Comparison of ENCODE assay signal across 8 cellular contexts in genomic region chr3:41881233-41881821, GRCh38.
DNase-seq lines count a peak whose midpoint lies in the region; ATAC-seq and TF ChIP-seq lines count a peak whose summit lies in the region.

No MANE protein-coding gene starts in this region.

- CTCF ChIA-PET in CD8-positive, alpha-beta T cell (lab: Charles Lee): interaction anchor here (0.5 to 9.1 kb wide), 17 partner anchors 10 to 1691 kb away, joined by 3 to 159 read pairs (median 4); no protein-coding TSS in a partner anchor

- no peak overlapping the region for H3K27ac Mint-ChIP-seq in CD8-positive, alpha-beta T cell

- ATAC-seq in CD8-positive, alpha-beta T cell: no peak
- ATAC-seq in HG03135 (IDR thresholded peaks at IDR 0.05; ENCODE audit: unreplicated experiment) (no peak), GM19395 (IDR thresholded peaks at IDR 0.05; ENCODE audit: unreplicated experiment) (no peak)

- peaks cover 5% of the 10 kb centered on the region for H3K36me3 Mint-ChIP-seq in CD8-positive, alpha-beta T cell

- H3K9me3 ChIP-seq in CD8-positive, alpha-beta T cell (ENCODE audit: low read length): no peaks in the 10 kb centered on the region
- H3K9me3 ChIP-seq in fibroblast of lung (ENCODE audit: control insufficient read depth, insufficient read depth, low read depth, low read length) (no peaks in the 10 kb centered on the region), prostate gland (no peaks in the 10 kb centered on the region)

- H4K20me1 ChIP-seq in fibroblast of lung (ENCODE audit: control insufficient read depth, extremely low read depth, insufficient read depth, low read length): no peaks in the 10 kb centered on the region

- WGBS in prostate gland: 59% methylated on average over 3 of the region's 3 CpGs

- H3K4me3 ChIP-seq in CD8-positive, alpha-beta T cell (ENCODE audit: low read depth, low read length): no peak overlapping the region
- H3K4me3 ChIP-seq in fibroblast of lung (replicated peaks in 1 of 4; ENCODE audit: control extremely low read depth in 1 of 4, insufficient read depth in 1 of 4, low read depth in 3 of 4, low read length in 4 of 4): no peak overlapping the region
- no peak overlapping the region for H3K4me3 ChIP-seq in prostate gland
- H3K4me3 ChIP-seq in H7 (ENCODE audit: insufficient read depth, low read depth, low read length): no peak overlapping the region

- no peak overlapping the region for H2AFZ ChIP-seq in fibroblast of lung (ENCODE audit: low read length)

- no peak overlapping the region for H3K27ac ChIP-seq in CD8-positive, alpha-beta T cell (ENCODE audit: low read depth, low read length)
- no peak overlapping the region for H3K27ac ChIP-seq in fibroblast of lung (ENCODE audit: insufficient read depth, low read length)
- no peak overlapping the region for H3K27ac ChIP-seq in prostate gland

- peak in 1 of 7 experiments; percentile 13 for DNase-seq in CD8-positive, alpha-beta T cell
- DNase-seq in HCEC 1CT (peak; percentile 43), RPMI7951 (ENCODE audit: low read depth) (peak; percentile 49), fibroblast of lung (ENCODE audit: low read depth in 2 of 2) (peak; percentile 30 to 68), prostate gland (ENCODE audit: low spot score) (peak; percentile 30), H7 (no peak)

- H3K4me3 Mint-ChIP-seq in CD8-positive, alpha-beta T cell: no peak overlapping the region

- intact Hi-C loops in CD8-positive, alpha-beta T cell (cut with DNase I, micrococcal nuclease): loop anchor here (1.0 to 5.0 kb wide), 5 partner anchors 1297 to 1689 kb away; no protein-coding TSS in a partner anchor
- intact Hi-C loops in prostate gland (cut with DNase I): loop anchor here (2.0 to 10.0 kb wide), 3 partner anchors 1027 to 1554 kb away; no protein-coding TSS in a partner anchor

- H3K79me2 ChIP-seq in fibroblast of lung (ENCODE audit: control insufficient read depth, insufficient read depth, low read length): no peaks in the 10 kb centered on the region

- H3K4me1 ChIP-seq in CD8-positive, alpha-beta T cell (ENCODE audit: insufficient read depth, low read length): no peaks in the 10 kb centered on the region
- H3K4me1 ChIP-seq in fibroblast of lung (ENCODE audit: control insufficient read depth, extremely low read depth, insufficient read depth, low read length) (no peaks in the 10 kb centered on the region), prostate gland (replicated peaks) (no peaks in the 10 kb centered on the region)

- TF ChIP-seq CTCF in CD8-positive, alpha-beta T cell (IDR thresholded peaks at IDR 0.05): peak; percentile 82
- TF ChIP-seq CTCF in fibroblast of lung (conservative IDR thresholded peaks at IDR 0.05 in 1 of 2, IDR thresholded peaks at IDR 0.05 in 1 of 2; ENCODE audit: low read depth in 1 of 2, low read length in 2 of 2) (peak; percentile 52 to 55), prostate gland (IDR thresholded peaks at IDR 0.05) (peak; percentile 35 to 81 (median 67))

- no peak overlapping the region for H3K9ac ChIP-seq in fibroblast of lung (ENCODE audit: insufficient read depth, low read length)

- H3K27me3 Mint-ChIP-seq in CD8-positive, alpha-beta T cell (ENCODE audit: low read depth): no peaks in the 10 kb centered on the region

- TF ChIP-seq POLR2A in prostate gland (IDR thresholded peaks at IDR 0.05): no peak

- H3K27me3 ChIP-seq in CD8-positive, alpha-beta T cell (ENCODE audit: insufficient read depth, low read length): no peaks in the 10 kb centered on the region
- H3K27me3 ChIP-seq in fibroblast of lung (ENCODE audit: control insufficient read depth, insufficient read depth, low read length) (no peaks in the 10 kb centered on the region), prostate gland (replicated peaks; ENCODE audit: insufficient read depth) (no peaks in the 10 kb centered on the region), H7 (ENCODE audit: control insufficient read depth, insufficient read depth, low read length) (no peaks in the 10 kb centered on the region)

- no peaks in the 10 kb centered on the region for H3K36me3 ChIP-seq in CD8-positive, alpha-beta T cell (ENCODE audit: insufficient read depth, low read length)
- no peaks in the 10 kb centered on the region for H3K36me3 ChIP-seq in fibroblast of lung (ENCODE audit: control insufficient read depth, insufficient read depth, low read length)
- H3K36me3 ChIP-seq in prostate gland: no peaks in the 10 kb centered on the region
- no peaks in the 10 kb centered on the region; the same call in 1 of the 2 replicates for H3K36me3 ChIP-seq in H7 (replicated peaks; ENCODE audit: control insufficient read depth, insufficient read depth, low read length)

- H3K9me3 Mint-ChIP-seq in CD8-positive, alpha-beta T cell: no peaks in the 10 kb centered on the region

- H3K4me1 Mint-ChIP-seq in CD8-positive, alpha-beta T cell (ENCODE audit: low read depth): no peaks in the 10 kb centered on the region

- no peak overlapping the region for H3K4me2 ChIP-seq in fibroblast of lung (ENCODE audit: extremely low read depth, insufficient read depth, low read length)

- POLR2A ChIA-PET in CD8-positive, alpha-beta T cell (lab: Charles Lee): interaction anchor here (1.2 kb wide), 1 partner anchor 12 kb away, joined by 4 read pairs; no protein-coding TSS in a partner anchor
